12 cellular contexts compared by ENCODE assay signal in the genomic region with DNA sequence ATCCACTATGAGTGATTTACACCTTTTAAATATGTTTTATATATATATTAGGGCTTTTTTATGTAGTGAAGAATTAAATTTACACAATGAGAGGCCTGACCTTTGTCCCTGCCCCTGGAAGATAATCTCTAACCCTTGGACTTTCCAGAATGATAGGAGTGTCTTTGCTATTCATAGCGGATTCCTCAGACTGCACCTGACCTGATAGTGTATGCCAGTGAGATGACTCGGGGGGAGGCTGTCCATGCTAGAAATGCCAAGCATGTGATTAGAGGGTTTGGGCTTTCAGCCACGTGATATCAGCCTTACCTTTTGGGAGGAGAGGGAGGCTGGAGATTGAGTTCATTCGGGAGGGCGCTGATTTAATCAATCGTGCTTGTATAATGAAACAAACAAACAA. TPM values are rescaled to one million over a fixed set of nuclear protein-coding genes. Genes with fewer than 3 reads are reported as not detected.
"Had no signal": no experiment of that assay in that cellular context is flagged by ENCODE, and none has a peak within 500 bp of the region (broad histone marks: within the 10 kb centered on the region; RNA-seq: fewer than 3 reads in every experiment).

No MANE protein-coding gene starts in this region.

- H3K27ac ChIP-seq: GM23248 had no signal

- H3K4me1 ChIP-seq: HAP-1 had no signal

- FAIRE-seq: HTR-8/SVneo, K562 had no signal

- H3K4me3 ChIP-seq: GM23248, HAP-1, K562 had no signal

- DNase-seq: GM23248, GOT3, H7, HFFc6, IMR-90, KG1 had no signal

- H3K36me3 ChIP-seq: HAP-1 had no signal

- ATAC-seq: HCT116, K562 had no signal

- H3K9me3 ChIP-seq: HAP-1 had no signal

- H2AFZ ChIP-seq: GM23248 had no signal

RNA-seq across cellular contexts. Expression of a gene that starts 44.1 kb away (rescaled TPM):
- total RNA-seq: GM23248, H4, H7, HFFc6, HT-29, K562 had no signal
- polyA plus RNA-seq: GM23248, K562 had no signal
